25 cellular contexts compared by ENCODE assay signal in the genomic region with DNA sequence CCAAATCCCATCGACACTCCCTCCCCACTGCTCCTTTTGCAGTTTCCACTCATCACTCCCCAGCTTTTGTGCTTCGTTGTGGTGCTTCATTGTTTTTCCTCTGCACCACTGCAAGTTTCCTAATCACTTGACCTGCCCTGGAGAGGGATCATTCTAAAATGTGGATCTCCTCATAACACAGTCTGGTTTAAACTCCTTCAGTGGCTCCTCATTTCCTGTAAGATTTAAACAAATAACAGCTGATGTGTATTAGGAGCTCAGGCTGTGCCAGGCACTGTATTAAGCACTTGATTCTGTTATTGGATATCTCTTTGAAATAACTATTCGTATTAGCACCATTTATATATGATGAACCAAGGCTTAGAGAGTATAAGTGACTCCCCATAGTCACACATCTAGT. TPM values are rescaled to one million over a fixed set of nuclear protein-coding genes. Genes with fewer than 3 reads are reported as not detected.
DNase-seq lines count a peak whose midpoint lies in the region; ATAC-seq and TF ChIP-seq lines count a peak whose summit lies in the region.
"Had no signal": no experiment of that assay in that cellular context is flagged by ENCODE, and none has a peak within 500 bp of the region (broad histone marks: within the 10 kb centered on the region; RNA-seq: fewer than 3 reads in every experiment).

No MANE protein-coding gene starts in this region.

- no peak overlapping the region for H3K4me3 Mint-ChIP-seq in osteocyte (ENCODE audit: unreplicated experiment)
- H3K4me3 Mint-ChIP-seq: CD8-positive, alpha-beta T cell had no signal

- no peak overlapping the region for H3K27ac ChIP-seq in A673 (ENCODE audit: low read depth, low read length, poor library complexity, severe bottlenecking)
- H3K27ac ChIP-seq in neuronal stem cell (replicated peaks; ENCODE audit: low read length) = no peak overlapping the region
- no peak overlapping the region for H3K27ac ChIP-seq in prostate gland
- H3K27ac ChIP-seq: 22Rv1, KMS-11, SJSA1 had no signal

- no peak overlapping the region for H2AK5ac ChIP-seq in neuronal stem cell (ENCODE audit: low read depth, low read length)

- H3K27me3 ChIP-seq in A673 (replicated peaks; ENCODE audit: insufficient read depth, low read depth, low read length, poor library complexity) = no peaks in the 10 kb centered on the region
- H3K27me3 ChIP-seq in neuronal stem cell (ENCODE audit: control insufficient read depth in 3 of 3, insufficient read depth in 3 of 3, low read depth in 1 of 3, low read length in 3 of 3) = no peaks in the 10 kb centered on the region
- no peaks in the 10 kb centered on the region for H3K27me3 ChIP-seq in prostate gland (replicated peaks; ENCODE audit: insufficient read depth)
- H3K27me3 ChIP-seq: SJSA1 had no signal

- no peak overlapping the region for H3K18ac ChIP-seq in neuronal stem cell (ENCODE audit: low read length)

- H3K9ac ChIP-seq in neuronal stem cell (ENCODE audit: low read depth, low read length, poor library complexity) = no peak overlapping the region
- H3K9ac ChIP-seq: KMS-11 had no signal

- ATAC-seq in HG03469 (IDR thresholded peaks at IDR 0.05; ENCODE audit: unreplicated experiment) (no peak), GM21423 (IDR thresholded peaks at IDR 0.05; ENCODE audit: unreplicated experiment) (no peak)
- ATAC-seq: CD8-positive, alpha-beta T cell; Right ventricle myocardium inferior had no signal

- H2BK5ac ChIP-seq in neuronal stem cell (ENCODE audit: low read length) = no peak overlapping the region

- H3K9me3 Mint-ChIP-seq in osteocyte (ENCODE audit: unreplicated experiment) = no peaks in the 10 kb centered on the region
- H3K9me3 Mint-ChIP-seq: CD8-positive, alpha-beta T cell had no signal

- no peak overlapping the region for H3K14ac ChIP-seq in neuronal stem cell (ENCODE audit: low read length)

- POLR2A ChIA-PET in A673 (lab: Charles Lee; ENCODE audit: low non-redundant PET) = no interaction called here

- no peak overlapping the region for H3K4me2 ChIP-seq in neuronal stem cell (ENCODE audit: insufficient read depth, low read length, poor library complexity, severe bottlenecking)
- H3K4me2 ChIP-seq: KMS-11 had no signal

- no peak for TF ChIP-seq POLR2A in prostate gland (IDR thresholded peaks at IDR 0.05)

- no peak overlapping the region for H4K8ac ChIP-seq in neuronal stem cell (ENCODE audit: low read depth, low read length)

- H3K4me1 ChIP-seq in A673 (ENCODE audit: insufficient read depth, low read length, poor library complexity, severe bottlenecking) (peaks cover 17% of the 10 kb centered on the region), neuronal stem cell (ENCODE audit: control insufficient read depth in 2 of 2, insufficient read depth in 1 of 2, low read depth in 1 of 2, low read length in 2 of 2) (no peaks in the 10 kb centered on the region), prostate gland (replicated peaks) (no peaks in the 10 kb centered on the region)

- no peaks in the 10 kb centered on the region for H3K36me3 Mint-ChIP-seq in osteocyte (ENCODE audit: unreplicated experiment)
- H3K36me3 Mint-ChIP-seq: CD8-positive, alpha-beta T cell had no signal

- H3K79me1 ChIP-seq in neuronal stem cell (ENCODE audit: low read depth, low read length) = no peaks in the 10 kb centered on the region

- peak overlapping the region; percentile 66 for H2AFZ ChIP-seq in neuronal stem cell (ENCODE audit: low read length)

- no peak overlapping the region for H4K91ac ChIP-seq in neuronal stem cell (ENCODE audit: low read depth, low read length, poor library complexity)

- intact Hi-C loops in A673 (cut with micrococcal nuclease; ENCODE audit: unreplicated experiment) (no loop called here), prostate gland (cut with DNase I) (no loop called here)

- H3K4me3 ChIP-seq in A673 (ENCODE audit: low read depth, low read length, poor library complexity, severe bottlenecking) (no peak overlapping the region), HFF-Myc (replicated peaks; ENCODE audit: low read depth, low read length) (no peak overlapping the region), fibroblast of villous mesenchyme (ENCODE audit: low read depth, low read length) (no peak overlapping the region), neuronal stem cell (ENCODE audit: low read length in 2 of 2) (no peak overlapping the region), prostate gland (no peak overlapping the region)
- H3K4me3 ChIP-seq: SJSA1 had no signal

- H3K4ac ChIP-seq in neuronal stem cell (ENCODE audit: low read length) = no peak overlapping the region

- no peak overlapping the region for H2BK120ac ChIP-seq in neuronal stem cell (ENCODE audit: low read depth, low read length)

- no peaks in the 10 kb centered on the region for H3K36me3 ChIP-seq in A673 (ENCODE audit: insufficient read depth, low read length, poor library complexity, severe bottlenecking)
- no peaks in the 10 kb centered on the region for H3K36me3 ChIP-seq in neuronal stem cell (replicated peaks in 1 of 2; ENCODE audit: control insufficient read depth in 2 of 2, insufficient read depth in 2 of 2, low read length in 2 of 2)
- no peaks in the 10 kb centered on the region for H3K36me3 ChIP-seq in prostate gland
- H3K36me3 ChIP-seq: SJSA1 had no signal

- no peak overlapping the region for H3K23ac ChIP-seq in neuronal stem cell (ENCODE audit: low read depth, low read length, poor library complexity)

- H3K27me3 Mint-ChIP-seq in osteocyte (ENCODE audit: unreplicated experiment) = peaks cover 24% of the 10 kb centered on the region

- H3K9me3 ChIP-seq in A673 (ENCODE audit: low read depth, low read length, poor library complexity, severe bottlenecking) = no peaks in the 10 kb centered on the region
- H3K9me3 ChIP-seq in neuronal stem cell (replicated peaks in 1 of 2; ENCODE audit: control insufficient read depth in 2 of 2, insufficient read depth in 1 of 2, low read depth in 1 of 2, low read length in 2 of 2) = no peaks in the 10 kb centered on the region
- no peaks in the 10 kb centered on the region for H3K9me3 ChIP-seq in prostate gland
- H3K9me3 ChIP-seq: SJSA1 had no signal

- no peaks in the 10 kb centered on the region for H3K4me1 Mint-ChIP-seq in osteocyte (ENCODE audit: unreplicated experiment)

- no TSS peak for BruUV-seq in A673 (replicated peaks; lab: Mats Ljungman, UMichigan)

- CTCF ChIA-PET in A673 (lab: Charles Lee) = no interaction called here

- H2BK15ac ChIP-seq in neuronal stem cell (ENCODE audit: low read length) = no peak overlapping the region

- no CpG with 5 or more reads among the region's 3 CpGs for WGBS in neuronal stem cell (ENCODE audit: extremely low coverage in 2 of 2, insufficient read length in 2 of 2, insufficient replicate concordance in 1 of 2), 2 donors
- WGBS in prostate gland = 75% methylated on average over 3 of the region's 3 CpGs

- H3K27ac Mint-ChIP-seq in osteocyte (ENCODE audit: unreplicated experiment) = no peak overlapping the region
- H3K27ac Mint-ChIP-seq: CD8-positive, alpha-beta T cell had no signal

- DNase-seq in A673 (ENCODE audit: low spot score) = peak; percentile 6
- peak; percentile 15 for DNase-seq in HFF-Myc (ENCODE audit: extremely low read depth, low read depth)
- peak; percentile 29 for DNase-seq in fibroblast of villous mesenchyme (ENCODE audit: low read depth)
- DNase-seq in neuronal stem cell (ENCODE audit: low spot score) = no peak
- DNase-seq in osteocyte (ENCODE audit: extremely low spot score, unreplicated experiment) = no peak
- no peak for DNase-seq in prostate gland (ENCODE audit: low spot score)
- DNase-seq: AML-193; C1 segment of cervical spinal cord; Calu3; CD8-positive, alpha-beta T cell; DMS53; GOT3; HCEC 1CT; MV-4-11; NCI-H1417; NCI-H1694 treated with DMSO at 0.1 percent for 48 hours; NCI-H446; NCI-H526 treated with DMSO at 0.1 percent for 48 hours; OCI-M1 had no signal

- H2BK12ac ChIP-seq in neuronal stem cell (ENCODE audit: low read length) = no peak overlapping the region

- no peak for TF ChIP-seq CTCF in A673 (conservative IDR thresholded peaks at IDR 0.05; ENCODE audit: low read depth, low read length)
- TF ChIP-seq CTCF in HFF-Myc (IDR thresholded peaks at IDR 0.05; ENCODE audit: low read depth, low read length, missing control alignments) = no peak
- no peak for TF ChIP-seq CTCF in fibroblast of villous mesenchyme (IDR thresholded peaks at IDR 0.05; ENCODE audit: insufficient read depth, low read depth, low read length)
- TF ChIP-seq CTCF in osteocyte (IDR thresholded peaks at IDR 0.05) = no peak
- TF ChIP-seq CTCF in prostate gland (IDR thresholded peaks at IDR 0.05) = no peak

RNA-seq across cellular contexts. Expression of gene MAP10, which starts 51.3 kb away (rescaled TPM):
- total RNA-seq in A673 (2021) (4.8 and 5.0 TPM in 2 replicates), fibroblast of villous mesenchyme (1.9 and 2.2 TPM in 2 replicates), osteocyte (0.38 and 0.52 TPM in 2 replicates), prostate gland (1 to 10 TPM in 1 of 2 donors, under 1 TPM in 1; 0.82 to 6.2 TPM)
- 2.5 TPM for polyA plus RNA-seq in neuronal stem cell (2013, experiment 1 of 2)
- 2.3 TPM for polyA plus RNA-seq in neuronal stem cell (2013, experiment 2 of 2)
- total RNA-seq: SJSA1 had no signal

Comparison
In these comparisons a context has a peak if more than half of its experiments do, and no peak if none do; other contexts are left out.
1. DNase-seq: peak in A673 (single experiment), HFF-Myc (single experiment) and fibroblast of villous mesenchyme (single experiment); none in neuronal stem cell (single experiment), osteocyte (single experiment) and prostate gland (single experiment).